In the genomic region with DNA sequence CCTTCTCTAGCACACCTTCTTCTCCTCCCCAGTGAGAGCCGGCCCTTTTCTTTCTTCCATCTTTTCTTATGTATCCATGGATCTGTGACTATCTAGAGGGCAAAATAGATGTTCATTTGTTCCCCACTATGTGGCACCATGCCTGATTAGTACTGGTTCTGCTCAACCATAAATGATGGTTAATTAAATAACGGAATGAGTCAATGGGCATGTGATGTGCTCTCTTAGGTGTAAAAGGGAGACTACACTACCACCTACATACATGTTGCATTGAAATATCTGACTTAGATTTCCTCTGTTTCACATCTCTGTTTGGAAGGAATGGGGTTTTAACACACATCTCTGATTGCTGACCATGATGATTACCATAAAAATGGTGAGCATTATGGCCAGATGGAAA, we compare ENCODE assay signal across 14 cellular contexts.
A peak's percentile ranks its signal among the peaks of the same experiment; 100 is the strongest.
DNase-seq lines count a peak whose midpoint lies in the region; ATAC-seq and TF ChIP-seq lines count a peak whose summit lies in the region.
"Had no signal": no experiment of that assay in that cellular context is flagged by ENCODE, and none has a peak within 500 bp of the region (broad histone marks: within the 10 kb centered on the region; RNA-seq: fewer than 3 reads in every experiment).

No MANE protein-coding gene starts in this region.

- no peak for ATAC-seq in activated T-cell treated with anti-CD3 and anti-CD28 coated beads, Interleukin-2, amount 50 U/mL, for 72 hours (replicated peaks in 1 of 2)
- ATAC-seq in memory B cell (ENCODE audit: low read depth) = no peak
- ATAC-seq: Panc1 had no signal

- intact Hi-C loops in transverse colon (cut with DNase I; ENCODE audit: low total_unique reads) = no loop called here
- intact Hi-C loops in posterior cingulate gyrus (cut with DNase I) = loop anchor here (10.0 kb wide), 1 partner anchor 454 kb away; no protein-coding TSS in a partner anchor

- no peaks in the 10 kb centered on the region for H3K36me3 ChIP-seq in transverse colon
- H3K36me3 ChIP-seq: left ventricle myocardium inferior, right atrium auricular region had no signal

- H3K9me3 Mint-ChIP-seq in activated T-cell treated with anti-CD3 and anti-CD28 coated beads, Interleukin-2, amount 50 U/mL, for 72 hours = no peaks in the 10 kb centered on the region
- H3K9me3 Mint-ChIP-seq in activated naive CD8-positive, alpha-beta T cell treated with anti-CD3 and anti-CD28 coated beads for 36 hours = peaks cover 16% of the 10 kb centered on the region
- H3K9me3 Mint-ChIP-seq in memory B cell = no peaks in the 10 kb centered on the region
- H3K9me3 Mint-ChIP-seq: nephron progenitor cell had no signal

- TF ChIP-seq EP300 in transverse colon (IDR thresholded peaks at IDR 0.05; ENCODE audit: low read depth) = no peak

- peaks cover 5 to 12% of the 10 kb centered on the region in 2 donors for H3K36me3 Mint-ChIP-seq in activated T-cell treated with anti-CD3 and anti-CD28 coated beads, Interleukin-2, amount 50 U/mL, for 72 hours (ENCODE audit: insufficient read depth in 2 of 2)
- peaks cover 29% of the 10 kb centered on the region for H3K36me3 Mint-ChIP-seq in activated naive CD8-positive, alpha-beta T cell treated with anti-CD3 and anti-CD28 coated beads for 36 hours
- no peaks in the 10 kb centered on the region for H3K36me3 Mint-ChIP-seq in memory B cell

- H3K4me1 ChIP-seq in transverse colon = peaks cover 0 to 53% (median 11%) of the 10 kb centered on the region in 4 donors

- no peak for TF ChIP-seq POLR2A in transverse colon (IDR thresholded peaks at IDR 0.05)

- in situ Hi-C loops in transverse colon (cut with MboI; ENCODE audit: low pct_ligation_motif_present in 1 of 4, low pct_unique_long_range_greater_than_20kb in 1 of 4, low sequenced_read_pairs in 3 of 4) = no loop called here

- TF ChIP-seq CTCF in transverse colon (IDR thresholded peaks at IDR 0.05) = no peak

- 81 to 91% methylated on average over 2 of the region's 2 CpGs for WGBS in transverse colon (ENCODE audit: low coverage in 1 of 2), 2 donors

- peak overlapping the region; percentile 69 for H3K27ac Mint-ChIP-seq in activated T-cell treated with anti-CD3 and anti-CD28 coated beads, Interleukin-2, amount 50 U/mL, for 72 hours
- peak overlapping the region; percentile 85 for H3K27ac Mint-ChIP-seq in activated naive CD8-positive, alpha-beta T cell treated with anti-CD3 and anti-CD28 coated beads for 36 hours
- H3K27ac Mint-ChIP-seq in memory B cell = peak overlapping the region; percentile 6
- H3K27ac Mint-ChIP-seq: nephron progenitor cell had no signal

- H3K27me3 ChIP-seq in transverse colon = no peaks in the 10 kb centered on the region
- H3K27me3 ChIP-seq: right atrium auricular region had no signal

- peak overlapping the region; percentile 16 to 31 for H3K4me3 Mint-ChIP-seq in activated T-cell treated with anti-CD3 and anti-CD28 coated beads, Interleukin-2, amount 50 U/mL, for 72 hours
- H3K4me3 Mint-ChIP-seq in activated naive CD8-positive, alpha-beta T cell treated with anti-CD3 and anti-CD28 coated beads for 36 hours = no peak overlapping the region
- H3K4me3 Mint-ChIP-seq in memory B cell = no peak overlapping the region
- H3K4me3 Mint-ChIP-seq: nephron progenitor cell had no signal

- H3K27me3 Mint-ChIP-seq in activated T-cell treated with anti-CD3 and anti-CD28 coated beads, Interleukin-2, amount 50 U/mL, for 72 hours (ENCODE audit: low read depth) = no peaks in the 10 kb centered on the region
- H3K27me3 Mint-ChIP-seq in activated naive CD8-positive, alpha-beta T cell treated with anti-CD3 and anti-CD28 coated beads for 36 hours = no peaks in the 10 kb centered on the region
- H3K27me3 Mint-ChIP-seq in memory B cell = no peaks in the 10 kb centered on the region

- peaks cover 79% of the 10 kb centered on the region for H3K4me1 Mint-ChIP-seq in activated T-cell treated with anti-CD3 and anti-CD28 coated beads, Interleukin-2, amount 50 U/mL, for 72 hours (ENCODE audit: low read depth)
- H3K4me1 Mint-ChIP-seq in activated naive CD8-positive, alpha-beta T cell treated with anti-CD3 and anti-CD28 coated beads for 36 hours = peaks cover 62% of the 10 kb centered on the region
- H3K4me1 Mint-ChIP-seq in memory B cell = peaks cover 25% of the 10 kb centered on the region

- no peaks in the 10 kb centered on the region for H3K9me3 ChIP-seq in transverse colon
- H3K9me3 ChIP-seq: left ventricle myocardium inferior, right atrium auricular region had no signal

- H3K27ac ChIP-seq in transverse colon = peak overlapping the region; percentile 72 to 80 (median 80)

- no peak for DNase-seq in activated T-cell treated with anti-CD3 and anti-CD28 coated beads, Interleukin-2, amount 50 U/mL, for 72 hours
- DNase-seq in activated T-cell treated with anti-CD3 and anti-CD28 coated beads, Interleukin-2, amount 50 U/mL, for 1 hour = no peak
- no peak for DNase-seq in activated naive CD8-positive, alpha-beta T cell treated with anti-CD3 and anti-CD28 coated beads for 36 hours
- DNase-seq in memory B cell (ENCODE audit: low spot score in 2 of 2) (no peak), transverse colon (no peak), globus pallidus (ENCODE audit: low spot score) (no peak), posterior cingulate gyrus (no peak), NCI-H1417 (lab: John Stamatoyannopoulos, UW) (no peak)
- DNase-seq: activated CD4-positive, CD25-positive, alpha-beta regulatory T cell; left ventricle myocardium inferior; nephron progenitor cell; stimulated activated CD4-positive, alpha-beta T cell treated with anti-CD3 and anti-CD28 coated beads, Interleukin-1b, Interleukin-23, amount 100 ng/mL, for 48 hours had no signal

- H3K4me3 ChIP-seq in transverse colon = no peak overlapping the region
- H3K4me3 ChIP-seq: left ventricle myocardium inferior, right atrium auricular region had no signal

Comparison
In these comparisons a context has a peak if more than half of its experiments do, and no peak if none do; other contexts are left out.
1. H3K27ac Mint-ChIP-seq: peak in every context shown above with its lines; median percentile 85 in activated naive CD8-positive, alpha-beta T cell treated with anti-CD3 and anti-CD28 coated beads for 36 hours; 69 in activated T-cell treated with anti-CD3 and anti-CD28 coated beads, Interleukin-2, amount 50 U/mL, for 72 hours; 6 in memory B cell.
2. H3K4me3 Mint-ChIP-seq: peak in activated T-cell treated with anti-CD3 and anti-CD28 coated beads, Interleukin-2, amount 50 U/mL, for 72 hours (2 of 2); none in activated naive CD8-positive, alpha-beta T cell treated with anti-CD3 and anti-CD28 coated beads for 36 hours (single experiment) and memory B cell (single experiment).